Comparison of ENCODE assay signal across 17 cellular contexts in genomic region chr12:92416385-92416812, GRCh38.
DNase-seq lines count a peak whose midpoint lies in the region; ATAC-seq, FAIRE-seq and TF ChIP-seq lines count a peak whose summit lies in the region.
"Had no signal": no experiment of that assay in that cellular context is flagged by ENCODE, and none has a peak within 500 bp of the region (broad histone marks: within the 10 kb centered on the region; RNA-seq: fewer than 3 reads in every experiment).

No MANE protein-coding gene starts in this region.

- no peaks in the 10 kb centered on the region for H3K9me3 ChIP-seq in right atrium auricular region
- H3K9me3 ChIP-seq in MM.1S (replicated peaks; ENCODE audit: insufficient read depth, low read length), result no peaks in the 10 kb centered on the region

- H3K27ac Mint-ChIP-seq in activated T-helper 17 cell treated with anti-CD3 and anti-CD28 coated beads, Interleukin-2, amount 50 U/mL, for 72 hours, result no peak overlapping the region
- H3K27ac Mint-ChIP-seq in activated naive CD8-positive, alpha-beta T cell treated with anti-CD3 and anti-CD28 coated beads, Interleukin-2, amount 50 U/mL, for 24 hours, result no peak overlapping the region
- H3K27ac Mint-ChIP-seq: CD4-positive, CD25-positive, alpha-beta regulatory T cell had no signal

- DNase-seq in GM12865 (ENCODE audit: low read depth), result peak; percentile 32
- no peak for DNase-seq in H54 (ENCODE audit: insufficient read length, low spot score)
- no peak for DNase-seq in right atrium auricular region (ENCODE audit: low spot score)
- DNase-seq in activated naive CD8-positive, alpha-beta T cell treated with anti-CD3 and anti-CD28 coated beads, Interleukin-2, amount 50 U/mL, for 24 hours, result no peak
- no peak for DNase-seq in GF-D8 (lab: John Stamatoyannopoulos, UW)
- no peak for DNase-seq in MM.1S
- DNase-seq: CD4-positive, CD25-positive, alpha-beta regulatory T cell; COR-L47; DMS79; Kasumi-1; NCI-H1417; NCI-H187; NCI-H2107; NCI-H510A had no signal

- H3K4me3 ChIP-seq in GM12865 (ENCODE audit: low read depth, low read length), result no peak overlapping the region
- no peak overlapping the region for H3K4me3 ChIP-seq in right atrium auricular region
- no peak overlapping the region for H3K4me3 ChIP-seq in MM.1S (ENCODE audit: low read length)

- peak; percentile 20 for FAIRE-seq in H54 (lab: Jason Lieb, UNC)

- H3K27ac ChIP-seq in right atrium auricular region (peak overlapping the region; percentile 28 to 76), MM.1S (ENCODE audit: low read length) (no peak overlapping the region)
- H3K27ac ChIP-seq: RWPE1 had no signal

- no peaks in the 10 kb centered on the region for H3K27me3 Mint-ChIP-seq in activated T-helper 17 cell treated with anti-CD3 and anti-CD28 coated beads, Interleukin-2, amount 50 U/mL, for 72 hours
- no peaks in the 10 kb centered on the region for H3K27me3 Mint-ChIP-seq in activated naive CD8-positive, alpha-beta T cell treated with anti-CD3 and anti-CD28 coated beads, Interleukin-2, amount 50 U/mL, for 24 hours
- H3K27me3 Mint-ChIP-seq: CD4-positive, CD25-positive, alpha-beta regulatory T cell; IgD-negative memory B cell had no signal

- H3K4me1 ChIP-seq in right atrium auricular region (peaks cover 0 to 21% of the 10 kb centered on the region in 2 donors), MM.1S (ENCODE audit: low read length) (peaks cover 10% of the 10 kb centered on the region)

- H3K4me3 Mint-ChIP-seq in activated T-helper 17 cell treated with anti-CD3 and anti-CD28 coated beads, Interleukin-2, amount 50 U/mL, for 72 hours, result no peak overlapping the region
- no peak overlapping the region for H3K4me3 Mint-ChIP-seq in activated naive CD8-positive, alpha-beta T cell treated with anti-CD3 and anti-CD28 coated beads, Interleukin-2, amount 50 U/mL, for 24 hours
- H3K4me3 Mint-ChIP-seq: CD4-positive, CD25-positive, alpha-beta regulatory T cell; IgD-negative memory B cell had no signal

- ATAC-seq in activated T-helper 17 cell treated with anti-CD3 and anti-CD28 coated beads, Interleukin-2, amount 50 U/mL, for 72 hours (replicated peaks), result peak; percentile 38
- ATAC-seq in activated naive CD8-positive, alpha-beta T cell treated with anti-CD3 and anti-CD28 coated beads, Interleukin-2, amount 50 U/mL, for 24 hours, result no peak

- H2AFZ ChIP-seq in MM.1S (ENCODE audit: low read length), result no peak overlapping the region

- no peaks in the 10 kb centered on the region for H4K20me1 ChIP-seq in MM.1S (ENCODE audit: insufficient read depth, low read length)

- H3K9ac ChIP-seq in MM.1S (ENCODE audit: low read length), result no peak overlapping the region

- H3K9me2 ChIP-seq in MM.1S (replicated peaks; ENCODE audit: insufficient read depth, low read length), result no peaks in the 10 kb centered on the region

- H3K4me1 Mint-ChIP-seq in activated T-helper 17 cell treated with anti-CD3 and anti-CD28 coated beads, Interleukin-2, amount 50 U/mL, for 72 hours, result peaks cover 13% of the 10 kb centered on the region
- peaks cover 40% of the 10 kb centered on the region for H3K4me1 Mint-ChIP-seq in activated naive CD8-positive, alpha-beta T cell treated with anti-CD3 and anti-CD28 coated beads, Interleukin-2, amount 50 U/mL, for 24 hours

- H3K27me3 ChIP-seq in right atrium auricular region (no peaks in the 10 kb centered on the region), MM.1S (replicated peaks; ENCODE audit: insufficient read depth, low read length) (no peaks in the 10 kb centered on the region)

- TF ChIP-seq POLR2A in H54 (IDR thresholded peaks at IDR 0.05; ENCODE audit: low read depth, low read length), result no peak

- H3K4me2 ChIP-seq in MM.1S (ENCODE audit: low read depth, low read length), result no peak overlapping the region

- no peaks in the 10 kb centered on the region for H3K36me3 Mint-ChIP-seq in activated T-helper 17 cell treated with anti-CD3 and anti-CD28 coated beads, Interleukin-2, amount 50 U/mL, for 72 hours (ENCODE audit: low read depth)
- H3K36me3 Mint-ChIP-seq in activated naive CD8-positive, alpha-beta T cell treated with anti-CD3 and anti-CD28 coated beads, Interleukin-2, amount 50 U/mL, for 24 hours (ENCODE audit: low read depth), result no peaks in the 10 kb centered on the region
- H3K36me3 Mint-ChIP-seq: CD4-positive, CD25-positive, alpha-beta regulatory T cell had no signal

- H3F3A ChIP-seq in MM.1S (ENCODE audit: insufficient read depth, low read length), result no peaks in the 10 kb centered on the region

- no peak for TF ChIP-seq CTCF in GM12865 (IDR thresholded peaks at IDR 0.05; ENCODE audit: insufficient read depth, low read depth, low read length, missing control alignments)
- TF ChIP-seq CTCF in right atrium auricular region (IDR thresholded peaks at IDR 0.05), result no peak
- TF ChIP-seq CTCF in MM.1S (IDR thresholded peaks at IDR 0.05; ENCODE audit: low read length), result no peak

- H3K9me3 Mint-ChIP-seq in activated T-helper 17 cell treated with anti-CD3 and anti-CD28 coated beads, Interleukin-2, amount 50 U/mL, for 72 hours, result peaks cover 4% of the 10 kb centered on the region
- H3K9me3 Mint-ChIP-seq in activated naive CD8-positive, alpha-beta T cell treated with anti-CD3 and anti-CD28 coated beads, Interleukin-2, amount 50 U/mL, for 24 hours, result peaks cover 9% of the 10 kb centered on the region

- no peaks in the 10 kb centered on the region for H3K79me2 ChIP-seq in MM.1S (ENCODE audit: low read length)

- H3K36me3 ChIP-seq in right atrium auricular region (no peaks in the 10 kb centered on the region), MM.1S (replicated peaks; ENCODE audit: insufficient read depth, low read length) (no peaks in the 10 kb centered on the region)
